In the genomic region with DNA sequence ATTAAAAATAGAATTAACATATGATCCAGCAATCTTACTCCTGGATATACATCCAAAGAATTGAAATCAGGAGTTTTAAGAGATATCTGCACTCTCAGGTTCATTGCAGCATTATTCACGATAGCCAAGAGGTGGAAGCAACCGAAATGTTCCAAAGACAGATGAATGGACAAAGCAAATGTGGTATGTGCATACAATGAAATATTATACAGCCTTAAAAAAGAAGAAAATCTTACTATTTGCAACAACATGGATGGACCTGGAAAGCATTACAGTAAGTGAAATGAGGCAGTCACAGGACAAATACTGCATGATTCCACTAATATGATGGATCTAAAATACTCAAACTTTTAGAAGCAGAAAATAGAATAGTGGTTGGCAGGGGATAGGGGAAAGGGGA, we compare ENCODE assay signal across 7 cellular contexts. TPM values are rescaled to one million over a fixed set of nuclear protein-coding genes. Genes with fewer than 3 reads are reported as not detected.
"Had no signal": no experiment of that assay in that cellular context is flagged by ENCODE, and none has a peak within 500 bp of the region (broad histone marks: within the 10 kb centered on the region; RNA-seq: fewer than 3 reads in every experiment).

No MANE protein-coding gene starts in this region.

- DNase-seq: IMR-90, KBM-7, KG1 had no signal

- H3K27ac ChIP-seq: HL-60 had no signal

- ATAC-seq: HepG2 had no signal

- FAIRE-seq: HepG2, HTR-8/SVneo had no signal

RNA-seq across cellular contexts. Expression of a gene that starts 9.3 kb away (rescaled TPM):
- polyA plus RNA-seq: HepG2, IgD-negative memory B cell had no signal
